10 cellular contexts compared by ENCODE assay signal in the genomic region with DNA sequence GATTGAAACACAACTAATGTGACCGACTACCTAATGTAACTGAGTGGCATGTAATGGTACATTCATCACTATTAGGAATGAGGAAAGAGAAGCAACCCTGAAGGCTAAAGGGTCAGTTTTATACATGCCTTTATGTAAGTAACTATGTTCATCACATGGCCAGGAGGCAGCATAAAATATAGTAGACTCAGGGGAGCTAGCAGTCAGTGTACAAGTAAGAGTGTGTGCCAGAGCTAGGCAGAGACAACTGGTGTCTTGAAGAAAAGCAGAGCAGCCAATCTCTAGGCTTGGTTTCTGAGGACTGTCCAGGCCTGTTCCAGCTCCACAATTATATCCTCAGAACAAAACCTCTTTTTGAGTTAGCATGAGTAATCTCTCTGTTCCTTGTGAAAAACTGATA. TPM values are rescaled to one million over a fixed set of nuclear protein-coding genes. Genes with fewer than 3 reads are reported as not detected.
DNase-seq lines count a peak whose midpoint lies in the region; ATAC-seq and TF ChIP-seq lines count a peak whose summit lies in the region.
"Had no signal": no experiment of that assay in that cellular context is flagged by ENCODE, and none has a peak within 500 bp of the region (broad histone marks: within the 10 kb centered on the region; RNA-seq: fewer than 3 reads in every experiment).

No MANE protein-coding gene starts in this region.

- peaks cover 7% of the 10 kb centered on the region for H3K9me3 Mint-ChIP-seq in activated CD8-positive, alpha-beta T cell treated with anti-CD3 and anti-CD28 coated beads, Interleukin-2, amount 10 ng/mL, durations not matched to agents 7 days and 5 days (ENCODE audit: insufficient read depth)
- peaks cover 1% of the 10 kb centered on the region for H3K9me3 Mint-ChIP-seq in glutamatergic neuron (ENCODE audit: unreplicated experiment)

- H3K36me3 Mint-ChIP-seq in activated CD8-positive, alpha-beta T cell treated with anti-CD3 and anti-CD28 coated beads, Interleukin-2, amount 10 ng/mL, durations not matched to agents 7 days and 5 days (ENCODE audit: low read depth): peaks cover 45% of the 10 kb centered on the region
- H3K36me3 Mint-ChIP-seq in glutamatergic neuron (ENCODE audit: unreplicated experiment): no peaks in the 10 kb centered on the region

- peak overlapping the region; percentile 61 for H3K27ac Mint-ChIP-seq in activated CD8-positive, alpha-beta T cell treated with anti-CD3 and anti-CD28 coated beads, Interleukin-2, amount 10 ng/mL, durations not matched to agents 7 days and 5 days
- peak overlapping the region; percentile 31 for H3K27ac Mint-ChIP-seq in glutamatergic neuron (ENCODE audit: unreplicated experiment)

- peaks cover 52% of the 10 kb centered on the region for H3K4me1 Mint-ChIP-seq in activated CD8-positive, alpha-beta T cell treated with anti-CD3 and anti-CD28 coated beads, Interleukin-2, amount 10 ng/mL, durations not matched to agents 7 days and 5 days (ENCODE audit: low read depth)
- H3K4me1 Mint-ChIP-seq in glutamatergic neuron (ENCODE audit: low read depth, unreplicated experiment): peaks cover 14% of the 10 kb centered on the region

- ATAC-seq in activated CD8-positive, alpha-beta T cell treated with anti-CD3 and anti-CD28 coated beads, Interleukin-2, amount 10 ng/mL, durations not matched to agents 7 days and 5 days: peak; percentile 59
- ATAC-seq in sciatic nerve (peak; percentile 88), GM19035 (IDR thresholded peaks at IDR 0.05; ENCODE audit: unreplicated experiment) (no peak)

- intact Hi-C loops in sciatic nerve (cut with DNase I): no loop called here

- H3K4me3 Mint-ChIP-seq in activated CD8-positive, alpha-beta T cell treated with anti-CD3 and anti-CD28 coated beads, Interleukin-2, amount 10 ng/mL, durations not matched to agents 7 days and 5 days: no peak overlapping the region
- no peak overlapping the region for H3K4me3 Mint-ChIP-seq in glutamatergic neuron (ENCODE audit: unreplicated experiment)

- peak; percentile 9 for DNase-seq in GM03348 (ENCODE audit: low spot score)
- no peak for DNase-seq in activated CD8-positive, alpha-beta T cell treated with anti-CD3 and anti-CD28 coated beads, Interleukin-2, amount 10 ng/mL, durations not matched to agents 7 days and 5 days
- DNase-seq in glutamatergic neuron: no peak
- no peak for DNase-seq in sciatic nerve (ENCODE audit: low spot score)
- no peak for DNase-seq in T-helper 9 cell
- DNase-seq in NCI-H2107 (lab: John Stamatoyannopoulos, UW): no peak
- DNase-seq in glomerular visceral epithelial cell (ENCODE audit: extremely low spot score): no peak
- DNase-seq: GDM1, NCI-H2029 treated with DMSO at 0.1 percent for 48 hours had no signal

- no peak for TF ChIP-seq CTCF in glutamatergic neuron (IDR thresholded peaks at IDR 0.05; ENCODE audit: partially characterized antibody, unreplicated experiment)

- H3K27me3 Mint-ChIP-seq in activated CD8-positive, alpha-beta T cell treated with anti-CD3 and anti-CD28 coated beads, Interleukin-2, amount 10 ng/mL, durations not matched to agents 7 days and 5 days (ENCODE audit: low read depth): no peaks in the 10 kb centered on the region
- peaks cover 1% of the 10 kb centered on the region for H3K27me3 Mint-ChIP-seq in glutamatergic neuron (ENCODE audit: unreplicated experiment)

- POLR2A ChIA-PET in activated CD8-positive, alpha-beta T cell treated with anti-CD3 and anti-CD28 coated beads, Interleukin-2, amount 10 ng/mL, durations not matched to agents 7 days and 5 days (lab: Charles Lee): interaction anchor here (1.3 kb wide), 1 partner anchor 18 kb away, joined by 4 read pairs; a partner anchor contains a TSS

- CTCF ChIA-PET in activated CD8-positive, alpha-beta T cell treated with anti-CD3 and anti-CD28 coated beads, Interleukin-2, amount 10 ng/mL, durations not matched to agents 7 days and 5 days (lab: Charles Lee): interaction anchor here (0.7 to 3.3 kb wide), 3 partner anchors 10 to 15 kb away, joined by 3 to 14 read pairs (median 4); no protein-coding TSS in a partner anchor

RNA-seq across cellular contexts. Expression of a gene that starts 18.1 kb away (rescaled TPM):
- 100 to 1,000 TPM; 136 to 140 TPM for total RNA-seq in activated CD8-positive, alpha-beta T cell treated with anti-CD3 and anti-CD28 coated beads, Interleukin-2, amount 10 ng/mL, durations not matched to agents 7 days and 5 days
- total RNA-seq in glutamatergic neuron (ENCODE audit: unreplicated experiment): 134 TPM
- 170 TPM for total RNA-seq in sciatic nerve
